Comparison of ENCODE assay signal across 1 cellular context in the genomic region with DNA sequence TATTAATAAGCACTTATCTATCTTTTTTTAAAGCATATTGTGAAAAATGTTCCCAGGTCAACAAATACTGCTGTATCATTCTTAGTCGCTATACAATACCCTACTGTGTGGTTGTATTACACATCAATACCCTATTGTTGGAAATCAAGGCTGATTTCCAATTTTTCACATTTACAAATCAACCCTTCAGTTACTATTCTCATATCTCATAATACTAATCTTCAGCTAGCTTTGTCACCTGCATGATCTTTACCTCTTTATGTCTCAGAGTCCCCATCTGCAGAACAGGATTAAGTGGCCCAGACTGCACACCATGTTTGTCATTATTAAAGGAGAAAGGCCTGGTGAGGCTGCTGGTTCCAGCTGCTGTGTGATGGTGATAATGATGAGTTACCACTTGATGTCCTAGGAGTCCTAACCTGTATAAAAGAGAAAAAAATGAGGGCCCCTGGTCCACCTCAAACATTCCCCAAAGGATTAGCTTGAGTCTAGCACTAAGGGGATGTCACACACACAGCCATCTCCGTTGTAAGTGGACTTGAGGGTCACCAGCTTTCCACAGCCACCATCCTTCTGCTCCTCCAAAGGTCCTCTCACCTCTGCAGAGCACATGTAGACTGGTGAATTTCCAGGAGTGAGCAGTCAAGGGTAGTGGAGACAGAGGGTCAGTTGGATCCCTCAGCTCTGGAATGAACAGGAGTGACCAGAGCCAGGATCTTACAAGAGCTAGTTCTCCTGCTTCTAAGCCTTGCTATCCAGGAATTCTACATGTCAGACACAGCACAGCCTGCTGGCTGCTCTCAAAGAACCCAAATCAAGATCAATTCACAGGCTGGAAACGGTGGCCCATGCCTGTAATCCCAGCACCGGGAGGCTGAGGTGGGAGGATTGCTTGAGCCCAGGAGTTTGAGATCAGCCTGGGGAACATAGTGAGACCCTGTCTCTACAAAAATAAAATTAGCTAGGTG.
TF ChIP-seq lines count a peak whose summit lies in the region.

No MANE protein-coding gene starts in this region.

TF ChIP-seq in endothelial cell of umbilical vein, 7 proteins besides CTCF, POLR2A, EP300 and RAD21 (continued from another document):
- TF ChIP-seq, protein P1, sequence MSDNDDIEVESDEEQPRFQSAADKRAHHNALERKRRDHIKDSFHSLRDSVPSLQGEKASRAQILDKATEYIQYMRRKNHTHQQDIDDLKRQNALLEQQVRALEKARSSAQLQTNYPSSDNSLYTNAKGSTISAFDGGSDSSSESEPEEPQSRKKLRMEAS (IDR thresholded peaks at IDR 0.05; ENCODE audit: insufficient read depth, insufficient read length) = no peak
- no peak for TF ChIP-seq MYC (IDR thresholded peaks at IDR 0.05; ENCODE audit: low read depth, low read length)
- TF ChIP-seq GATA2 (IDR thresholded peaks at IDR 0.05; ENCODE audit: insufficient read depth, insufficient read length, low read depth, low read length) = no peak
- TF ChIP-seq FOS (IDR thresholded peaks at IDR 0.05; ENCODE audit: borderline replicate concordance, insufficient read depth, low read length) = no peak
- no peak for TF ChIP-seq JUN (IDR thresholded peaks at IDR 0.05; ENCODE audit: borderline replicate concordance, insufficient read depth, insufficient read length, low read depth)
